In genomic region chr5:134070979-134071849, GRCh38 we compare ENCODE assay signal across 8 cellular contexts. TPM values are rescaled to one million over a fixed set of nuclear protein-coding genes. Genes with fewer than 3 reads are reported as not detected.
A peak's percentile ranks its signal among the peaks of the same experiment; 100 is the strongest.
DNase-seq lines count a peak whose midpoint lies in the region; ATAC-seq lines count a peak whose summit lies in the region.

No MANE protein-coding gene starts in this region.

- no peaks in the 10 kb centered on the region for H3K9me3 Mint-ChIP-seq in T-helper 2 cell treated with Interferon-gamma antibody and Interleukin-4, amounts not matched to agents 5 μg/mL and 100 μg/mL, for 36 hours
- H3K9me3 Mint-ChIP-seq in activated T-cell treated with anti-CD3 and anti-CD28 coated beads, Interleukin-2, amount 50 U/mL, for 24 hours = no peaks in the 10 kb centered on the region

- no peak overlapping the region for H3K9ac ChIP-seq in skeletal muscle satellite cell (ENCODE audit: low read depth, low read length)

- H3K4me1 Mint-ChIP-seq in T-helper 2 cell treated with Interferon-gamma antibody and Interleukin-4, amounts not matched to agents 5 μg/mL and 100 μg/mL, for 36 hours (ENCODE audit: low read depth) = peaks cover 17% of the 10 kb centered on the region
- peaks cover 75% of the 10 kb centered on the region for H3K4me1 Mint-ChIP-seq in activated T-cell treated with anti-CD3 and anti-CD28 coated beads, Interleukin-2, amount 50 U/mL, for 24 hours (ENCODE audit: low read depth)

- no peaks in the 10 kb centered on the region for H3K9me3 ChIP-seq in skeletal muscle satellite cell (replicated peaks; ENCODE audit: low read length)

- peaks cover 59% of the 10 kb centered on the region for H3K27me3 Mint-ChIP-seq in T-helper 2 cell treated with Interferon-gamma antibody and Interleukin-4, amounts not matched to agents 5 μg/mL and 100 μg/mL, for 36 hours (ENCODE audit: low read depth)
- H3K27me3 Mint-ChIP-seq in activated T-cell treated with anti-CD3 and anti-CD28 coated beads, Interleukin-2, amount 50 U/mL, for 24 hours = no peaks in the 10 kb centered on the region

- H3K27ac Mint-ChIP-seq in T-helper 2 cell treated with Interferon-gamma antibody and Interleukin-4, amounts not matched to agents 5 μg/mL and 100 μg/mL, for 36 hours = no peak overlapping the region
- peak overlapping the region; percentile 94 for H3K27ac Mint-ChIP-seq in activated T-cell treated with anti-CD3 and anti-CD28 coated beads, Interleukin-2, amount 50 U/mL, for 24 hours

- H3K4me2 ChIP-seq in skeletal muscle satellite cell (ENCODE audit: low read length) = peak overlapping the region; percentile 79

- H3K4me1 ChIP-seq in skeletal muscle satellite cell (ENCODE audit: control insufficient read depth, insufficient read depth, low read length) = peaks cover 9% of the 10 kb centered on the region

- ATAC-seq in left cardiac atrium = peak; percentile 27 to 49

- no peaks in the 10 kb centered on the region for H3K36me3 ChIP-seq in skeletal muscle satellite cell (ENCODE audit: insufficient read depth, low read length)

- intact Hi-C loops in left cardiac atrium (cut with DNase I) = no loop called here

- peak; percentile 40 for DNase-seq in T-helper 2 cell treated with Interferon-gamma antibody and Interleukin-4, amounts not matched to agents 5 μg/mL and 100 μg/mL, for 36 hours (ENCODE audit: low spot score)
- DNase-seq in T-helper 2 cell = no peak
- peak; percentile 70 for DNase-seq in activated T-cell treated with anti-CD3 and anti-CD28 coated beads, Interleukin-2, amount 50 U/mL, for 24 hours
- no peak for DNase-seq in left cardiac atrium
- DNase-seq in EL = no peak
- DNase-seq in HPDE6-E6E7 (ENCODE audit: extremely low spot score) = no peak
- no peak for DNase-seq in NOMO-1 treated with dmso at 0.1 percent for 144 hours (lab: John Stamatoyannopoulos, UW; ENCODE audit: unreplicated experiment)

- H3K4me3 ChIP-seq in skeletal muscle satellite cell (ENCODE audit: low read length) = peak overlapping the region; percentile 54

- peak overlapping the region; percentile 60 for H3K4me3 Mint-ChIP-seq in T-helper 2 cell treated with Interferon-gamma antibody and Interleukin-4, amounts not matched to agents 5 μg/mL and 100 μg/mL, for 36 hours
- peak overlapping the region; percentile 73 for H3K4me3 Mint-ChIP-seq in activated T-cell treated with anti-CD3 and anti-CD28 coated beads, Interleukin-2, amount 50 U/mL, for 24 hours

- peaks cover 31% of the 10 kb centered on the region for H3K27me3 ChIP-seq in skeletal muscle satellite cell (ENCODE audit: control insufficient read depth, insufficient read depth, low read length)

- H3K36me3 Mint-ChIP-seq in T-helper 2 cell treated with Interferon-gamma antibody and Interleukin-4, amounts not matched to agents 5 μg/mL and 100 μg/mL, for 36 hours (ENCODE audit: low read depth) = no peaks in the 10 kb centered on the region
- no peaks in the 10 kb centered on the region for H3K36me3 Mint-ChIP-seq in activated T-cell treated with anti-CD3 and anti-CD28 coated beads, Interleukin-2, amount 50 U/mL, for 24 hours (ENCODE audit: low read depth)

RNA-seq across cellular contexts. Expression of gene TCF7, which starts 43.3 kb away (rescaled TPM):
- 1 to 10 TPM; 2.4 to 3.3 TPM for total RNA-seq in left cardiac atrium
- total RNA-seq in skeletal muscle satellite cell (2012; rRNA removed) = 3.1 and 3.8 TPM in 2 replicates

Comparison
In these comparisons a context has a peak if more than half of its experiments do, and no peak if none do; other contexts are left out.
1. DNase-seq: peak in T-helper 2 cell treated with Interferon-gamma antibody and Interleukin-4, amounts not matched to agents 5 μg/mL and 100 μg/mL, for 36 hours (single experiment) and activated T-cell treated with anti-CD3 and anti-CD28 coated beads, Interleukin-2, amount 50 U/mL, for 24 hours (single experiment); none in T-helper 2 cell (0 of 5), left cardiac atrium (single experiment), EL (single experiment), HPDE6-E6E7 (single experiment) and NOMO-1 treated with dmso at 0.1 percent for 144 hours (single experiment).